In the genomic region with DNA sequence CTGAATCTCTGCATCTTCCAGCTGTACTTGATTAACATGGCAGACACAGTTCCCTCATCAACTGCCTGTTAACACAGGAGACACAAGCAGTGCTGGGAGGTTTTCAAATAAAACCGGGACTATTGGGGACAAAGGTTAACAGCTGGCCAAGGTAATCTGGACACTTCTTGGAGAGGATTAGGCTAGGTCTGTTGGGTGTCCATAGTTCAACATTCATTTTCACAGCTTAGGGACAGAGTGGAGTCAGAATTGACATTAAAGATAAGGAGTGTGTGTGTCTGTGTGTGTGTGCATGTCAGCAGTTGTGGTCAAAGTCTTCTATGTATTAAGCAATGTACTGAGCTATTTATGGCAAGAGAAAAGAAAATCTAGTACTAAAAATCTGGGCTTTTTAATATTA, we compare ENCODE assay signal across 2 cellular contexts.
A peak's percentile ranks its signal among the peaks of the same experiment; 100 is the strongest.
TF ChIP-seq lines count a peak whose summit lies in the region.

No MANE protein-coding gene starts in this region.

TF ChIP-seq in A549, 52 proteins besides CTCF, POLR2A, EP300 and RAD21:
- TF ChIP-seq HEYL (CRISPR knock-in tag; IDR thresholded peaks at IDR 0.05) (no peak), HOXB13 (CRISPR knock-in tag; IDR thresholded peaks at IDR 0.05; ENCODE audit: low read depth) (no peak), CHD2 (IDR thresholded peaks at IDR 0.05; ENCODE audit: low read length, partially characterized antibody) (no peak), RCOR1 (IDR thresholded peaks at IDR 0.05; ENCODE audit: low read depth, low read length) (no peak), MAFK (IDR thresholded peaks at IDR 0.05; ENCODE audit: partially characterized antibody) (no peak), RARB (CRISPR knock-in tag; IDR thresholded peaks at IDR 0.05) (no peak), KDM5A (IDR thresholded peaks at IDR 0.05) (no peak), ZSCAN20 (CRISPR knock-in tag; IDR thresholded peaks at IDR 0.05) (no peak), GATA3 (IDR thresholded peaks at IDR 0.05; ENCODE audit: borderline replicate concordance) (no peak)

TF ChIP-seq in HepG2, 621 proteins besides CTCF, POLR2A, EP300 and RAD21 (continues in another document):
- TF ChIP-seq MAFF (IDR thresholded peaks at IDR 0.05; ENCODE audit: low read depth, low read length) (no peak), MLLT10 (CRISPR knock-in tag; IDR thresholded peaks at IDR 0.05) (no peak), ZNF547 (CRISPR knock-in tag; IDR thresholded peaks at IDR 0.05) (no peak), SETDB1 (CRISPR knock-in tag; IDR thresholded peaks at IDR 0.05; ENCODE audit: borderline replicate concordance) (no peak), EEA1 (CRISPR knock-in tag; IDR thresholded peaks at IDR 0.05; ENCODE audit: borderline replicate concordance) (no peak), ZNF263 (CRISPR knock-in tag; IDR thresholded peaks at IDR 0.05) (no peak), ZNF432 (CRISPR knock-in tag; IDR thresholded peaks at IDR 0.05; ENCODE audit: borderline replicate concordance) (no peak), ZNF777 (CRISPR knock-in tag; IDR thresholded peaks at IDR 0.05) (no peak), ELF3 (CRISPR knock-in tag; IDR thresholded peaks at IDR 0.05) (no peak), KAT7 (CRISPR knock-in tag; IDR thresholded peaks at IDR 0.05; ENCODE audit: borderline replicate concordance) (no peak), SKI (IDR thresholded peaks at IDR 0.05; ENCODE audit: partially characterized antibody) (no peak), HDAC1 (CRISPR knock-in tag; IDR thresholded peaks at IDR 0.05) (0 out of 2 replicates have a peak, but pooled peaks have one; percentile 31)
- TF ChIP-seq, protein P1, sequence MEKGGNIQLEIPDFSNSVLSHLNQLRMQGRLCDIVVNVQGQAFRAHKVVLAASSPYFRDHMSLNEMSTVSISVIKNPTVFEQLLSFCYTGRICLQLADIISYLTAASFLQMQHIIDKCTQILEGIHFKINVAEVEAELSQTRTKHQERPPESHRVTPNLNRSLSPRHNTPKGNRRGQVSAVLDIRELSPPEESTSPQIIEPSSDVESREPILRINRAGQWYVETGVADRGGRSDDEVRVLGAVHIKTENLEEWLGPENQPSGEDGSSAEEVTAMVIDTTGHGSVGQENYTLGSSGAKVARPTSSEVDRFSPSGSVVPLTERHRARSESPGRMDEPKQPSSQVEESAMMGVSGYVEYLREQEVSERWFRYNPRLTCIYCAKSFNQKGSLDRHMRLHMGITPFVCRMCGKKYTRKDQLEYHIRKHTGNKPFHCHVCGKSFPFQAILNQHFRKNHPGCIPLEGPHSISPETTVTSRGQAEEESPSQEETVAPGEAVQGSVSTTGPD (CRISPR knock-in tag; IDR thresholded peaks at IDR 0.05): no peak
- TF ChIP-seq, protein P2, sequence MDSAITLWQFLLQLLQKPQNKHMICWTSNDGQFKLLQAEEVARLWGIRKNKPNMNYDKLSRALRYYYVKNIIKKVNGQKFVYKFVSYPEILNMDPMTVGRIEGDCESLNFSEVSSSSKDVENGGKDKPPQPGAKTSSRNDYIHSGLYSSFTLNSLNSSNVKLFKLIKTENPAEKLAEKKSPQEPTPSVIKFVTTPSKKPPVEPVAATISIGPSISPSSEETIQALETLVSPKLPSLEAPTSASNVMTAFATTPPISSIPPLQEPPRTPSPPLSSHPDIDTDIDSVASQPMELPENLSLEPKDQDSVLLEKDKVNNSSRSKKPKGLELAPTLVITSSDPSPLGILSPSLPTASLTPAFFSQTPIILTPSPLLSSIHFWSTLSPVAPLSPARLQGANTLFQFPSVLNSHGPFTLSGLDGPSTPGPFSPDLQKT (CRISPR knock-in tag; IDR thresholded peaks at IDR 0.05; ENCODE audit: borderline replicate concordance): no peak
- TF ChIP-seq, protein P3, sequence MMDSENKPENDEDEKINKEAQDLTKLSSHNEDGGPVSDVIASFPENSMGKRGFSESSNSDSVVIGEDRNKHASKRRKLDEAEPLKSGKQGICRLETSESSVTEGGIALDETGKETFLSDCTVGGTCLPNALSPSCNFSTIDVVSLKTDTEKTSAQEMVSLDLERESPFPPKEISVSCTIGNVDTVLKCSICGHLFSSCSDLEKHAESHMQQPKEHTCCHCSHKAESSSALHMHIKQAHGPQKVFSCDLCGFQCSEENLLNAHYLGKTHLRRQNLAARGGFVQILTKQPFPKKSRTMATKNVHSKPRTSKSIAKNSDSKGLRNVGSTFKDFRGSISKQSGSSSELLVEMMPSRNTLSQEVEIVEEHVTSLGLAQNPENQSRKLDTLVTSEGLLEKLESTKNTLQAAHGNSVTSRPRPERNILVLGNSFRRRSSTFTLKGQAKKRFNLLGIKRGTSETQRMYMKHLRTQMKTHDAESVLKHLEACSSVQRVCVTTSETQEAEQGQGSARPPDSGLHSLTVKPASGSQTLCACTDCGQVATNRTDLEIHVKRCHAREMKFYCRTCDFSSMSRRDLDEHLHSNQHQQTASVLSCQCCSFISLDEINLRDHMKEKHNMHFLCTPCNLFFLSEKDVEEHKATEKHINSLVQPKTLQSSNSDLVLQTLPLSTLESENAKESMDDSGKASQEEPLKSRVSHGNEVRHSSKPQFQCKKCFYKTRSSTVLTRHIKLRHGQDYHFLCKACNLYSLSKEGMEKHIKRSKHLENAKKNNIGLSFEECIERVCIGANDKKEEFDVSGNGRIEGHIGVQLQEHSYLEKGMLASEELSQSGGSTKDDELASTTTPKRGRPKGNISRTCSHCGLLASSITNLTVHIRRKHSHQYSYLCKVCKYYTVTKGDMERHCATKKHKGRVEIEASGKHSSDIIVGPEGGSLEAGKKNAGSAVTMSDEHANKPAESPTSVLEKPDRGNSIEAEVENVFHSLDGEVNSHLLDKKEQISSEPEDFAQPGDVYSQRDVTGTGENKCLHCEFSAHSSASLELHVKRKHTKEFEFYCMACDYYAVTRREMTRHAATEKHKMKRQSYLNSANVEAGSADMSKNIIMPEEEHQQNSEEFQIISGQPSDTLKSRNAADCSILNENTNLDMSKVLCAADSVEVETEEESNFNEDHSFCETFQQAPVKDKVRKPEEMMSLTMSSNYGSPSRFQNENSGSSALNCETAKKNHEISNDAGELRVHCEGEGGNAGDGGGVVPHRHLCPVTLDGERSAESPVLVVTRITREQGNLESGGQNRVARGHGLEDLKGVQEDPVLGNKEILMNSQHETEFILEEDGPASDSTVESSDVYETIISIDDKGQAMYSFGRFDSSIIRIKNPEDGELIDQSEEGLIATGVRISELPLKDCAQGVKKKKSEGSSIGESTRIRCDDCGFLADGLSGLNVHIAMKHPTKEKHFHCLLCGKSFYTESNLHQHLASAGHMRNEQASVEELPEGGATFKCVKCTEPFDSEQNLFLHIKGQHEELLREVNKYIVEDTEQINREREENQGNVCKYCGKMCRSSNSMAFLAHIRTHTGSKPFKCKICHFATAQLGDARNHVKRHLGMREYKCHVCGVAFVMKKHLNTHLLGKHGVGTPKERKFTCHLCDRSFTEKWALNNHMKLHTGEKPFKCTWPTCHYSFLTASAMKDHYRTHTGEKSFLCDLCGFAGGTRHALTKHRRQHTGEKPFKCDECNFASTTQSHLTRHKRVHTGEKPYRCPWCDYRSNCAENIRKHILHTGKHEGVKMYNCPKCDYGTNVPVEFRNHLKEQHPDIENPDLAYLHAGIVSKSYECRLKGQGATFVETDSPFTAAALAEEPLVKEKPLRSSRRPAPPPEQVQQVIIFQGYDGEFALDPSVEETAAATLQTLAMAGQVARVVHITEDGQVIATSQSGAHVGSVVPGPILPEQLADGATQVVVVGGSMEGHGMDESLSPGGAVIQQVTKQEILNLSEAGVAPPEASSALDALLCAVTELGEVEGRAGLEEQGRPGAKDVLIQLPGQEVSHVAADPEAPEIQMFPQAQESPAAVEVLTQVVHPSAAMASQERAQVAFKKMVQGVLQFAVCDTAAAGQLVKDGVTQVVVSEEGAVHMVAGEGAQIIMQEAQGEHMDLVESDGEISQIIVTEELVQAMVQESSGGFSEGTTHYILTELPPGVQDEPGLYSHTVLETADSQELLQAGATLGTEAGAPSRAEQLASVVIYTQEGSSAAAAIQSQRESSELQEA (CRISPR knock-in tag; IDR thresholded peaks at IDR 0.05; ENCODE audit: not compliant biosample characterization): no peak
- TF ChIP-seq, protein P4, sequence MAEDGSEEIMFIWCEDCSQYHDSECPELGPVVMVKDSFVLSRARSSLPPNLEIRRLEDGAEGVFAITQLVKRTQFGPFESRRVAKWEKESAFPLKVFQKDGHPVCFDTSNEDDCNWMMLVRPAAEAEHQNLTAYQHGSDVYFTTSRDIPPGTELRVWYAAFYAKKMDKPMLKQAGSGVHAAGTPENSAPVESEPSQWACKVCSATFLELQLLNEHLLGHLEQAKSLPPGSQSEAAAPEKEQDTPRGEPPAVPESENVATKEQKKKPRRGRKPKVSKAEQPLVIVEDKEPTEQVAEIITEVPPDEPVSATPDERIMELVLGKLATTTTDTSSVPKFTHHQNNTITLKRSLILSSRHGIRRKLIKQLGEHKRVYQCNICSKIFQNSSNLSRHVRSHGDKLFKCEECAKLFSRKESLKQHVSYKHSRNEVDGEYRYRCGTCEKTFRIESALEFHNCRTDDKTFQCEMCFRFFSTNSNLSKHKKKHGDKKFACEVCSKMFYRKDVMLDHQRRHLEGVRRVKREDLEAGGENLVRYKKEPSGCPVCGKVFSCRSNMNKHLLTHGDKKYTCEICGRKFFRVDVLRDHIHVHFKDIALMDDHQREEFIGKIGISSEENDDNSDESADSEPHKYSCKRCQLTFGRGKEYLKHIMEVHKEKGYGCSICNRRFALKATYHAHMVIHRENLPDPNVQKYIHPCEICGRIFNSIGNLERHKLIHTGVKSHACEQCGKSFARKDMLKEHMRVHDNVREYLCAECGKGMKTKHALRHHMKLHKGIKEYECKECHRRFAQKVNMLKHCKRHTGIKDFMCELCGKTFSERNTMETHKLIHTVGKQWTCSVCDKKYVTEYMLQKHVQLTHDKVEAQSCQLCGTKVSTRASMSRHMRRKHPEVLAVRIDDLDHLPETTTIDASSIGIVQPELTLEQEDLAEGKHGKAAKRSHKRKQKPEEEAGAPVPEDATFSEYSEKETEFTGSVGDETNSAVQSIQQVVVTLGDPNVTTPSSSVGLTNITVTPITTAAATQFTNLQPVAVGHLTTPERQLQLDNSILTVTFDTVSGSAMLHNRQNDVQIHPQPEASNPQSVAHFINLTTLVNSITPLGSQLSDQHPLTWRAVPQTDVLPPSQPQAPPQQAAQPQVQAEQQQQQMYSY (CRISPR knock-in tag; IDR thresholded peaks at IDR 0.05): no peak
- TF ChIP-seq, protein P5, sequence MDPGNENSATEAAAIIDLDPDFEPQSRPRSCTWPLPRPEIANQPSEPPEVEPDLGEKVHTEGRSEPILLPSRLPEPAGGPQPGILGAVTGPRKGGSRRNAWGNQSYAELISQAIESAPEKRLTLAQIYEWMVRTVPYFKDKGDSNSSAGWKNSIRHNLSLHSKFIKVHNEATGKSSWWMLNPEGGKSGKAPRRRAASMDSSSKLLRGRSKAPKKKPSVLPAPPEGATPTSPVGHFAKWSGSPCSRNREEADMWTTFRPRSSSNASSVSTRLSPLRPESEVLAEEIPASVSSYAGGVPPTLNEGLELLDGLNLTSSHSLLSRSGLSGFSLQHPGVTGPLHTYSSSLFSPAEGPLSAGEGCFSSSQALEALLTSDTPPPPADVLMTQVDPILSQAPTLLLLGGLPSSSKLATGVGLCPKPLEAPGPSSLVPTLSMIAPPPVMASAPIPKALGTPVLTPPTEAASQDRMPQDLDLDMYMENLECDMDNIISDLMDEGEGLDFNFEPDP (CRISPR knock-in tag; conservative IDR thresholded peaks at IDR 0.05): no peak
- TF ChIP-seq, protein P6, sequence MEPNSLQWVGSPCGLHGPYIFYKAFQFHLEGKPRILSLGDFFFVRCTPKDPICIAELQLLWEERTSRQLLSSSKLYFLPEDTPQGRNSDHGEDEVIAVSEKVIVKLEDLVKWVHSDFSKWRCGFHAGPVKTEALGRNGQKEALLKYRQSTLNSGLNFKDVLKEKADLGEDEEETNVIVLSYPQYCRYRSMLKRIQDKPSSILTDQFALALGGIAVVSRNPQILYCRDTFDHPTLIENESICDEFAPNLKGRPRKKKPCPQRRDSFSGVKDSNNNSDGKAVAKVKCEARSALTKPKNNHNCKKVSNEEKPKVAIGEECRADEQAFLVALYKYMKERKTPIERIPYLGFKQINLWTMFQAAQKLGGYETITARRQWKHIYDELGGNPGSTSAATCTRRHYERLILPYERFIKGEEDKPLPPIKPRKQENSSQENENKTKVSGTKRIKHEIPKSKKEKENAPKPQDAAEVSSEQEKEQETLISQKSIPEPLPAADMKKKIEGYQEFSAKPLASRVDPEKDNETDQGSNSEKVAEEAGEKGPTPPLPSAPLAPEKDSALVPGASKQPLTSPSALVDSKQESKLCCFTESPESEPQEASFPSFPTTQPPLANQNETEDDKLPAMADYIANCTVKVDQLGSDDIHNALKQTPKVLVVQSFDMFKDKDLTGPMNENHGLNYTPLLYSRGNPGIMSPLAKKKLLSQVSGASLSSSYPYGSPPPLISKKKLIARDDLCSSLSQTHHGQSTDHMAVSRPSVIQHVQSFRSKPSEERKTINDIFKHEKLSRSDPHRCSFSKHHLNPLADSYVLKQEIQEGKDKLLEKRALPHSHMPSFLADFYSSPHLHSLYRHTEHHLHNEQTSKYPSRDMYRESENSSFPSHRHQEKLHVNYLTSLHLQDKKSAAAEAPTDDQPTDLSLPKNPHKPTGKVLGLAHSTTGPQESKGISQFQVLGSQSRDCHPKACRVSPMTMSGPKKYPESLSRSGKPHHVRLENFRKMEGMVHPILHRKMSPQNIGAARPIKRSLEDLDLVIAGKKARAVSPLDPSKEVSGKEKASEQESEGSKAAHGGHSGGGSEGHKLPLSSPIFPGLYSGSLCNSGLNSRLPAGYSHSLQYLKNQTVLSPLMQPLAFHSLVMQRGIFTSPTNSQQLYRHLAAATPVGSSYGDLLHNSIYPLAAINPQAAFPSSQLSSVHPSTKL (CRISPR knock-in tag; IDR thresholded peaks at IDR 0.05): 0 out of 2 replicates have a peak, but pooled peaks have one; percentile 15
- TF ChIP-seq, protein P7, sequence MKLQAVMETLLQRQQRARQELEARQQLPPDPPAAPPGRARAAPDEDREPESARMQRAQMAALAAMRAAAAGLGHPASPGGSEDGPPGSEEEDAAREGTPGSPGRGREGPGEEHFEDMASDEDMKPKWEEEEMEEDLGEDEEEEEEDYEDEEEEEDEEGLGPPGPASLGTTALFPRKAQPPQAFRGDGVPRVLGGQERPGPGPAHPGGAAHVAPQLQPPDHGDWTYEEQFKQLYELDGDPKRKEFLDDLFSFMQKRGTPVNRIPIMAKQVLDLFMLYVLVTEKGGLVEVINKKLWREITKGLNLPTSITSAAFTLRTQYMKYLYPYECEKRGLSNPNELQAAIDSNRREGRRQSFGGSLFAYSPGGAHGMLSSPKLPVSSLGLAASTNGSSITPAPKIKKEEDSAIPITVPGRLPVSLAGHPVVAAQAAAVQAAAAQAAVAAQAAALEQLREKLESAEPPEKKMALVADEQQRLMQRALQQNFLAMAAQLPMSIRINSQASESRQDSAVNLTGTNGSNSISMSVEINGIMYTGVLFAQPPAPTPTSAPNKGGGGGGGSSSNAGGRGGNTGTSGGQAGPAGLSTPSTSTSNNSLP (IDR thresholded peaks at IDR 0.05; ENCODE audit: low read depth, low read length): peak; percentile 51; the same call in 1 of the 2 replicates
- TF ChIP-seq, protein P8, sequence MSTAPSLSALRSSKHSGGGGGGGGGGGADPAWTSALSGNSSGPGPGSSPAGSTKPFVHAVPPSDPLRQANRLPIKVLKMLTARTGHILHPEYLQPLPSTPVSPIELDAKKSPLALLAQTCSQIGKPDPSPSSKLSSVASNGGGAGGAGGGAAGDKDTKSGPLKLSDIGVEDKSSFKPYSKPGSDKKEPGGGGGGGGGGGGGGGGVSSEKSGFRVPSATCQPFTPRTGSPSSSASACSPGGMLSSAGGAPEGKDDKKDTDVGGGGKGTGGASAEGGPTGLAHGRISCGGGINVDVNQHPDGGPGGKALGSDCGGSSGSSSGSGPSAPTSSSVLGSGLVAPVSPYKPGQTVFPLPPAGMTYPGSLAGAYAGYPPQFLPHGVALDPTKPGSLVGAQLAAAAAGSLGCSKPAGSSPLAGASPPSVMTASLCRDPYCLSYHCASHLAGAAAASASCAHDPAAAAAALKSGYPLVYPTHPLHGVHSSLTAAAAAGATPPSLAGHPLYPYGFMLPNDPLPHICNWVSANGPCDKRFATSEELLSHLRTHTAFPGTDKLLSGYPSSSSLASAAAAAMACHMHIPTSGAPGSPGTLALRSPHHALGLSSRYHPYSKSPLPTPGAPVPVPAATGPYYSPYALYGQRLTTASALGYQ (CRISPR knock-in tag; IDR thresholded peaks at IDR 0.05): no peak
